ENCODE assay signal across 22 cellular contexts in the genomic region with DNA sequence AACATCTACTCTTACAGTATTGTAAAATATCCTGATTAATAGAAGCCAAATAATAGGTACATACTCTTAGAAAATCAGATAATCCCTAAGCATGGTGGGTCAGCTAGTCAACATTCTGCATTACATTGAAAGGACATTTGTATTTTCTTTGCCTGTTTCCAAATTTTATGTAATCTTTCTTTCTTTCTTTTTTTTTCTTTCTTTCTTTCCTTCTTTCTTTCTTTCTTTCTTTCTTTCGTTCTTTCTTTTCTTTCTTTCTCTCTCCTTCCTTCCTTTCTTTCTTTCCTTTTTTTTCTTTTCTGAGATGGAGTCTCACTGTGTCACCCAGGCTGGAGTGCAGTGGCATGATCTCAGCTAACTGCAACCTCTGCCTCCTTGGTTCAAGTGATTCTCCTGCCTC. TPM values are rescaled to one million over a fixed set of nuclear protein-coding genes. Genes with fewer than 3 reads are reported as not detected.
"Had no signal": no experiment of that assay in that cellular context is flagged by ENCODE, and none has a peak within 500 bp of the region (broad histone marks: within the 10 kb centered on the region; RNA-seq: fewer than 3 reads in every experiment).

No MANE protein-coding gene starts in this region.

- H3K27me3 ChIP-seq: esophagus squamous epithelium, ovary, stomach, testis, vagina had no signal

- H3K36me3 ChIP-seq: esophagus squamous epithelium, lower lobe of right lung, ovary, stomach, vagina had no signal

- H3K4me3 Mint-ChIP-seq: effector memory CD8-positive, alpha-beta T cell; naive thymus-derived CD8-positive, alpha-beta T cell had no signal

- H3K27ac Mint-ChIP-seq: effector memory CD8-positive, alpha-beta T cell had no signal

- ATAC-seq: effector memory CD8-positive, alpha-beta T cell; left ventricle myocardium superior; lower lobe of right lung; naive thymus-derived CD8-positive, alpha-beta T cell; psoas muscle; right cardiac atrium had no signal

- DNase-seq: cortex of kidney; effector memory CD8-positive, alpha-beta T cell; erythroblast; esophagus squamous epithelium; foreskin melanocyte; hypothalamus; left ventricle myocardium superior; lower lobe of right lung; naive thymus-derived CD8-positive, alpha-beta T cell; occipital lobe; ovary; posterior cingulate gyrus; psoas muscle; right cardiac atrium; small intestine; stimulated activated CD4-positive, alpha-beta T cell treated with anti-CD3 and anti-CD28 coated beads, Interleukin-15, amount 100 ng/mL, for 24 hours; stimulated activated CD4-positive, alpha-beta T cell treated with anti-CD3 and anti-CD28 coated beads, Interleukin-2, amount 100 ng/mL, for 48 hours; stimulated activated naive CD4-positive, alpha-beta T cell treated with Interleukin-2 at 50 U/mL for 16 hours; stomach; testis; trophoblast cell had no signal

- H3K4me3 ChIP-seq: esophagus squamous epithelium, lower lobe of right lung, ovary, psoas muscle, stomach, testis, vagina had no signal

- H3K9me3 Mint-ChIP-seq: effector memory CD8-positive, alpha-beta T cell had no signal

- H3K9me3 ChIP-seq: esophagus squamous epithelium, lower lobe of right lung, ovary, psoas muscle, stomach, testis, vagina had no signal

- H3K27ac ChIP-seq: lower lobe of right lung, ovary, psoas muscle, testis, vagina had no signal

RNA-seq across cellular contexts. Expression of a gene that starts 18.9 kb away (rescaled TPM):
- total RNA-seq: naive thymus-derived CD8-positive, alpha-beta T cell had no signal
